ENCODE assay signal across 20 cellular contexts in the genomic region with DNA sequence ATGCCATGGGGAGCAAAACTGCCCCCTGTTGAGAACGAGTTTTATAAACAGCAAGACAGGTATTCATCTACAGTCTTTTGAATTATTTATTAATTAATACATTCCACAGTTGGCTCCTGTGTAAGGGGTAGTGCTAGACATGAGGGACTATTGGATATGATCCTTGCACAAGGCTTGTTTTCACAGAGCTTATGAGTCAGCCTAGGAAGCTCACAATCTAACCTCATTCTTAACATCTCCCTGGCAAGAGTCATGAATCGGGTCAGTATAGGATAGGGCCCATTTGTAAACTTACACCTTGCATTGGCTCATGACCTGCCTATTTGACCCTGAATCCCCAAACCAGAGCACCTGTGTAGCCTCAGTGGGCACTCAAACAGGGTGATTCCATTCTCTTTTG.
A peak's percentile ranks its signal among the peaks of the same experiment; 100 is the strongest.
DNase-seq lines count a peak whose midpoint lies in the region; ATAC-seq, FAIRE-seq and TF ChIP-seq lines count a peak whose summit lies in the region.
"Had no signal": no experiment of that assay in that cellular context is flagged by ENCODE, and none has a peak within 500 bp of the region (broad histone marks: within the 10 kb centered on the region; RNA-seq: fewer than 3 reads in every experiment).

No MANE protein-coding gene starts in this region.

- no peak overlapping the region for H4K8ac ChIP-seq in H9 (replicated peaks; ENCODE audit: insufficient read length, low read depth, low read length)

- H2AFZ ChIP-seq in H9 (ENCODE audit: low read length) = no peak overlapping the region

- no peak overlapping the region for H3K4ac ChIP-seq in H9 (ENCODE audit: low read depth, low read length)

- no peak overlapping the region for H2BK5ac ChIP-seq in H9 (ENCODE audit: insufficient read length, low read length)

- H2BK120ac ChIP-seq in H9 (ENCODE audit: low read depth, low read length, poor library complexity, severe bottlenecking) = no peak overlapping the region

- peaks cover 21% of the 10 kb centered on the region for H3K4me1 ChIP-seq in SJSA1 (replicated peaks)
- H3K4me1 ChIP-seq in H9 (ENCODE audit: insufficient read depth, low read length) = no peaks in the 10 kb centered on the region
- H3K4me1 ChIP-seq: BLaER1 treated with 17β-estradiol and CSF1 and Interleukin-3, amounts not matched to agents 10 nM and 100 nM; testis had no signal

- no peak overlapping the region for H3K23ac ChIP-seq in H9 (ENCODE audit: insufficient read length, low read depth, low read length)

- H4K91ac ChIP-seq in H9 (ENCODE audit: insufficient read length, low read depth, low read length) = no peak overlapping the region

- H3K79me2 ChIP-seq in H9 (ENCODE audit: insufficient read depth, low read length) = no peaks in the 10 kb centered on the region

- peaks cover 0 to 2% (median 1%) of the 10 kb centered on the region in 3 experiments; a peak in 2 of 7 replicates for H3K36me3 Mint-ChIP-seq in H9 (ENCODE audit: insufficient read depth in 1 of 3, low read depth in 3 of 3)

- no peaks in the 10 kb centered on the region for H3K27me3 Mint-ChIP-seq in H9 (ENCODE audit: low read depth)

- no peaks in the 10 kb centered on the region for H3K79me1 ChIP-seq in H9 (ENCODE audit: insufficient read depth, low read depth, low read length, poor library complexity, severe bottlenecking)

- no peak overlapping the region for H4K5ac ChIP-seq in H9 (ENCODE audit: insufficient read length, low read depth, low read length)

- TF ChIP-seq CTCF in epithelial cell of proximal tubule (conservative IDR thresholded peaks at IDR 0.05; ENCODE audit: low read depth, low read length) = no peak
- TF ChIP-seq CTCF in omental fat pad (IDR thresholded peaks at IDR 0.05) = no peak
- no peak for TF ChIP-seq CTCF in D721Med (IDR thresholded peaks at IDR 0.05; ENCODE audit: insufficient read depth, missing control alignments)
- no peak for TF ChIP-seq CTCF in H9 (conservative IDR thresholded peaks at IDR 0.05)

- H2BK12ac ChIP-seq in H9 (ENCODE audit: insufficient read length, low read depth, low read length) = no peak overlapping the region

- no peak overlapping the region for H3T11ph ChIP-seq in H9 (ENCODE audit: low read length)

- no peak overlapping the region for H3K4me2 ChIP-seq in H9 (ENCODE audit: insufficient read depth, insufficient read length, low read length)
- H3K4me2 ChIP-seq: BLaER1 treated with 17β-estradiol and CSF1 and Interleukin-3, amounts not matched to agents 10 nM and 100 nM had no signal

- WGBS in H9 (ENCODE audit: extremely low coverage, insufficient read length, low lambda C conversion rate) = no CpG with 5 or more reads among the region's 2 CpGs

- no peak overlapping the region for H3K4me3 Mint-ChIP-seq in H9

- H3K23me2 ChIP-seq in H9 (ENCODE audit: insufficient read length, low read depth, low read length, poor library complexity, severe bottlenecking) = no peaks in the 10 kb centered on the region

- H3K27ac ChIP-seq in SJSA1 (peak overlapping the region; percentile 80), H9 (ENCODE audit: insufficient read length, low read depth, low read length) (no peak overlapping the region)
- H3K27ac ChIP-seq: BLaER1 treated with 17β-estradiol and CSF1 and Interleukin-3, amounts not matched to agents 10 nM and 100 nM; skin epidermis; testis had no signal

- H3K4me1 Mint-ChIP-seq in H9 = 0 out of 4 replicates have a peak, but pooled peaks cover 0 to 2% of the 10 kb centered on the region in 2 experiments

- no peak overlapping the region for H3K27ac Mint-ChIP-seq in H9
- H3K27ac Mint-ChIP-seq: activated T-helper 2 cell treated with anti-CD3 and anti-CD28 coated beads, Interferon-gamma antibody, Interleukin-2, Interleukin-4, amounts not matched to agents 10 μg/mL and 5 μg/mL and 100 μg/mL, durations not matched to agents 14 hours and 24 hours and 36 hours had no signal

- no peak overlapping the region for H2BK20ac ChIP-seq in H9 (ENCODE audit: low read depth, low read length, poor library complexity, severe bottlenecking)

- H3K27me3 ChIP-seq in SJSA1 (replicated peaks) (no peaks in the 10 kb centered on the region), H9 (ENCODE audit: insufficient read depth, low read length) (no peaks in the 10 kb centered on the region)
- H3K27me3 ChIP-seq: testis had no signal

- H3K4me3 ChIP-seq in SJSA1 (no peak overlapping the region), epithelial cell of proximal tubule (ENCODE audit: low read depth, low read length) (no peak overlapping the region)
- H3K4me3 ChIP-seq: BLaER1 treated with 17β-estradiol and CSF1 and Interleukin-3, amounts not matched to agents 10 nM and 100 nM; skin epidermis; testis had no signal

- peaks cover 35 to 48% of the 10 kb centered on the region in 2 experiments for H3K9me3 Mint-ChIP-seq in H9
- H3K9me3 Mint-ChIP-seq: activated T-helper 2 cell treated with anti-CD3 and anti-CD28 coated beads, Interferon-gamma antibody, Interleukin-2, Interleukin-4, amounts not matched to agents 10 μg/mL and 5 μg/mL and 100 μg/mL, durations not matched to agents 14 hours and 24 hours and 36 hours had no signal

- H4K20me1 ChIP-seq in H9 (ENCODE audit: control insufficient read depth, insufficient read depth, insufficient read length) = no peaks in the 10 kb centered on the region
- H4K20me1 ChIP-seq: BLaER1 treated with 17β-estradiol and CSF1 and Interleukin-3, amounts not matched to agents 10 nM and 100 nM had no signal

- peak; percentile 51 for ATAC-seq in omental fat pad (ENCODE audit: low FRiP score)
- no peak for ATAC-seq in GM18868 (IDR thresholded peaks at IDR 0.05; ENCODE audit: unreplicated experiment)
- ATAC-seq: left cardiac atrium had no signal

- FAIRE-seq in D721Med (lab: Jason Lieb, UNC) = no peak

- no peak overlapping the region for H2AK5ac ChIP-seq in H9 (ENCODE audit: insufficient read length, low read length)

- H3K36me3 ChIP-seq in SJSA1 = no peaks in the 10 kb centered on the region
- H3K36me3 ChIP-seq: BLaER1 treated with 17β-estradiol and CSF1 and Interleukin-3, amounts not matched to agents 10 nM and 100 nM had no signal

- H3K14ac ChIP-seq in H9 (ENCODE audit: insufficient read depth, low read length) = no peak overlapping the region

- H3K18ac ChIP-seq in H9 (ENCODE audit: insufficient read length, low read depth, low read length) = no peak overlapping the region

- no peaks in the 10 kb centered on the region for H3K9me3 ChIP-seq in SJSA1 (replicated peaks)
- no peaks in the 10 kb centered on the region for H3K9me3 ChIP-seq in H9 (ENCODE audit: control insufficient read depth, low read depth, low read length)
- H3K9me3 ChIP-seq: testis had no signal

- no peak overlapping the region for H3K56ac ChIP-seq in H9 (ENCODE audit: insufficient read length, low read depth, low read length)

- DNase-seq in EL (peak; percentile 60), SJSA1 (ENCODE audit: low read depth in 1 of 2, low spot score in 2 of 2) (peak in 1 of 2 experiments; percentile 10), epithelial cell of proximal tubule (ENCODE audit: low read depth) (peak; percentile 66), omental fat pad (ENCODE audit: low spot score) (no peak), D721Med (ENCODE audit: insufficient read length, low spot score) (no peak), H9 (no peak), NCI-H2029 treated with DMSO at 0.1 percent for 48 hours (lab: John Stamatoyannopoulos, UW) (no peak)
- DNase-seq: activated CD4-positive, CD25-positive, alpha-beta regulatory T cell; amniotic stem cell; DMS53; left cardiac atrium; NCI-H774; occipital lobe; stimulated activated CD4-positive, alpha-beta T cell treated with anti-CD3 and anti-CD28 coated beads, Interleukin-4, amount 100 ng/mL, for 24 hours; stimulated activated CD8-positive, alpha-beta memory T cell treated with anti-CD3 and anti-CD28 coated beads, Interleukin-4, amount 100 ng/mL, for 48 hours; testis had no signal

- no peak overlapping the region for H3K9ac ChIP-seq in H9 (ENCODE audit: extremely low read depth, insufficient read length, low read length)
- H3K9ac ChIP-seq: BLaER1 treated with 17β-estradiol and CSF1 and Interleukin-3, amounts not matched to agents 10 nM and 100 nM had no signal

- no peak overlapping the region for H2BK15ac ChIP-seq in H9 (ENCODE audit: low read depth, low read length)

Comparison
In these comparisons a context has a peak if more than half of its experiments do, and no peak if none do; other contexts are left out.
1. DNase-seq: peak in EL (single experiment) and epithelial cell of proximal tubule (single experiment); none in omental fat pad (single experiment), D721Med (single experiment), H9 (single experiment) and NCI-H2029 treated with DMSO at 0.1 percent for 48 hours (single experiment).